Comparison of ENCODE assay signal across 19 cellular contexts in genomic region chr10:109919224-109919623, GRCh38. TPM values are rescaled to one million over a fixed set of nuclear protein-coding genes. Genes with fewer than 3 reads are reported as not detected.
DNase-seq lines count a peak whose midpoint lies in the region; ATAC-seq and TF ChIP-seq lines count a peak whose summit lies in the region.
"Had no signal": no experiment of that assay in that cellular context is flagged by ENCODE, and none has a peak within 500 bp of the region (broad histone marks: within the 10 kb centered on the region; RNA-seq: fewer than 3 reads in every experiment).

No MANE protein-coding gene starts in this region.

- TF ChIP-seq CTCF in natural killer cell (IDR thresholded peaks at IDR 0.05): no peak
- TF ChIP-seq CTCF in endodermal cell (conservative IDR thresholded peaks at IDR 0.05): no peak
- TF ChIP-seq CTCF in Peyer's patch (IDR thresholded peaks at IDR 0.05): no peak

- H3K4me1 ChIP-seq in endodermal cell (ENCODE audit: control insufficient read depth, insufficient read depth, low read length): no peaks in the 10 kb centered on the region
- peaks cover 0 to 51% (median 7%) of the 10 kb centered on the region in 4 donors for H3K4me1 ChIP-seq in Peyer's patch

- H3K27ac ChIP-seq in endodermal cell (ENCODE audit: low read depth, low read length): no peak overlapping the region
- no peak overlapping the region for H3K27ac ChIP-seq in Peyer's patch
- H3K27ac ChIP-seq: SK-N-MC had no signal

- no peaks in the 10 kb centered on the region for H3K9me3 ChIP-seq in endodermal cell (ENCODE audit: control insufficient read depth, low read length)
- H3K9me3 ChIP-seq in Peyer's patch: no peaks in the 10 kb centered on the region

- H3K27me3 ChIP-seq in endodermal cell (ENCODE audit: control insufficient read depth, insufficient read depth, low read length, poor library complexity, severe bottlenecking) (no peaks in the 10 kb centered on the region), Peyer's patch (no peaks in the 10 kb centered on the region)

- no peaks in the 10 kb centered on the region for H3K27me3 Mint-ChIP-seq in natural killer cell treated with Interleukin-12 subunit alpha and Interleukin-12 subunit beta and Interleukin-15 and Interleukin-18, amount 100 ng/mL, for 72 hours
- H3K27me3 Mint-ChIP-seq in natural killer cell (ENCODE audit: low read depth in 2 of 2) (no peaks in the 10 kb centered on the region), endodermal cell (ENCODE audit: insufficient read depth) (peaks cover 10% of the 10 kb centered on the region)
- H3K27me3 Mint-ChIP-seq in activated naive CD8-positive, alpha-beta T cell treated with anti-CD3 and anti-CD28 coated beads, Interleukin-2, amount 50 U/mL, for 24 hours: no peaks in the 10 kb centered on the region
- H3K27me3 Mint-ChIP-seq in stimulated activated naive CD8-positive, alpha-beta T cell treated with anti-CD3 and anti-CD28 coated beads, Interleukin-15, amount 100 ng/mL, for 72 hours: no peaks in the 10 kb centered on the region

- peaks cover 6% of the 10 kb centered on the region for H3K36me3 Mint-ChIP-seq in natural killer cell treated with Interleukin-12 subunit alpha and Interleukin-12 subunit beta and Interleukin-15 and Interleukin-18, amount 100 ng/mL, for 72 hours
- H3K36me3 Mint-ChIP-seq in natural killer cell (no peaks in the 10 kb centered on the region), endodermal cell (ENCODE audit: low read depth) (peaks cover 2% of the 10 kb centered on the region)
- H3K36me3 Mint-ChIP-seq in activated naive CD8-positive, alpha-beta T cell treated with anti-CD3 and anti-CD28 coated beads, Interleukin-2, amount 50 U/mL, for 24 hours (ENCODE audit: low read depth): peaks cover 38% of the 10 kb centered on the region

- H3K27ac Mint-ChIP-seq in natural killer cell treated with Interleukin-12 subunit alpha and Interleukin-12 subunit beta and Interleukin-15 and Interleukin-18, amount 100 ng/mL, for 72 hours: peak overlapping the region; percentile 40 to 94
- H3K27ac Mint-ChIP-seq in natural killer cell (peak overlapping the region in 1 of 2 donors; percentile 89), endodermal cell (no peak overlapping the region)
- H3K27ac Mint-ChIP-seq in activated naive CD8-positive, alpha-beta T cell treated with anti-CD3 and anti-CD28 coated beads, Interleukin-2, amount 50 U/mL, for 24 hours: peak overlapping the region; percentile 35
- H3K27ac Mint-ChIP-seq in stimulated activated naive CD8-positive, alpha-beta T cell treated with anti-CD3 and anti-CD28 coated beads, Interleukin-15, amount 100 ng/mL, for 72 hours: peak overlapping the region; percentile 20 to 57

- no CpG with 5 or more reads among the region's 2 CpGs for WGBS in endodermal cell (ENCODE audit: insufficient coverage in 1 of 2, insufficient read length in 1 of 2), 2 experiments

- H3K9me3 Mint-ChIP-seq in natural killer cell treated with Interleukin-12 subunit alpha and Interleukin-12 subunit beta and Interleukin-15 and Interleukin-18, amount 100 ng/mL, for 72 hours: no peaks in the 10 kb centered on the region
- H3K9me3 Mint-ChIP-seq in natural killer cell (peaks cover 0 to 3% of the 10 kb centered on the region in 2 donors), endodermal cell (no peaks in the 10 kb centered on the region)
- H3K9me3 Mint-ChIP-seq in activated naive CD8-positive, alpha-beta T cell treated with anti-CD3 and anti-CD28 coated beads, Interleukin-2, amount 50 U/mL, for 24 hours: no peaks in the 10 kb centered on the region
- no peaks in the 10 kb centered on the region for H3K9me3 Mint-ChIP-seq in stimulated activated naive CD8-positive, alpha-beta T cell treated with anti-CD3 and anti-CD28 coated beads, Interleukin-15, amount 100 ng/mL, for 72 hours

- peak overlapping the region; percentile 25 for H3K4me3 Mint-ChIP-seq in natural killer cell treated with Interleukin-12 subunit alpha and Interleukin-12 subunit beta and Interleukin-15 and Interleukin-18, amount 100 ng/mL, for 72 hours
- no peak overlapping the region for H3K4me3 Mint-ChIP-seq in natural killer cell
- H3K4me3 Mint-ChIP-seq in activated naive CD8-positive, alpha-beta T cell treated with anti-CD3 and anti-CD28 coated beads, Interleukin-2, amount 50 U/mL, for 24 hours: peak overlapping the region; percentile 45
- H3K4me3 Mint-ChIP-seq in stimulated activated naive CD8-positive, alpha-beta T cell treated with anti-CD3 and anti-CD28 coated beads, Interleukin-15, amount 100 ng/mL, for 72 hours: no peak overlapping the region
- H3K4me3 Mint-ChIP-seq in endodermal cell: no peak overlapping the region

- ATAC-seq in natural killer cell treated with Interleukin-12 subunit alpha and Interleukin-12 subunit beta and Interleukin-15 and Interleukin-18, amount 100 ng/mL, for 72 hours: peak in 1 of 2 donors; percentile 28
- ATAC-seq in natural killer cell (no peak), HG03575 (IDR thresholded peaks at IDR 0.05; ENCODE audit: extremely low read depth, insufficient number of reproducible peaks, low FRiP score, unreplicated experiment) (peak; percentile 29)
- ATAC-seq in activated naive CD8-positive, alpha-beta T cell treated with anti-CD3 and anti-CD28 coated beads, Interleukin-2, amount 50 U/mL, for 24 hours: no peak
- ATAC-seq in stimulated activated naive CD8-positive, alpha-beta T cell treated with anti-CD3 and anti-CD28 coated beads, Interleukin-15, amount 100 ng/mL, for 72 hours: peak; percentile 38
- ATAC-seq: Right ventricle myocardium inferior had no signal

- intact Hi-C loops in natural killer cell (cut with micrococcal nuclease): no loop called here

- H3K4me1 Mint-ChIP-seq in natural killer cell treated with Interleukin-12 subunit alpha and Interleukin-12 subunit beta and Interleukin-15 and Interleukin-18, amount 100 ng/mL, for 72 hours (ENCODE audit: low read depth in 2 of 2): peaks cover 62 to 69% of the 10 kb centered on the region in 2 donors
- H3K4me1 Mint-ChIP-seq in natural killer cell: peaks cover 76 to 77% of the 10 kb centered on the region in 2 donors
- peaks cover 89% of the 10 kb centered on the region for H3K4me1 Mint-ChIP-seq in activated naive CD8-positive, alpha-beta T cell treated with anti-CD3 and anti-CD28 coated beads, Interleukin-2, amount 50 U/mL, for 24 hours
- peaks cover 89% of the 10 kb centered on the region for H3K4me1 Mint-ChIP-seq in stimulated activated naive CD8-positive, alpha-beta T cell treated with anti-CD3 and anti-CD28 coated beads, Interleukin-15, amount 100 ng/mL, for 72 hours
- H3K4me1 Mint-ChIP-seq in endodermal cell: peaks cover 14% of the 10 kb centered on the region

- no peak for DNase-seq in natural killer cell treated with Interleukin-12 subunit alpha and Interleukin-12 subunit beta and Interleukin-15 and Interleukin-18, amount 100 ng/mL, for 72 hours (ENCODE audit: low spot score)
- no peak for DNase-seq in natural killer cell
- DNase-seq in activated naive CD8-positive, alpha-beta T cell treated with anti-CD3 and anti-CD28 coated beads, Interleukin-2, amount 50 U/mL, for 24 hours: no peak
- DNase-seq in stimulated activated naive CD8-positive, alpha-beta T cell treated with anti-CD3 and anti-CD28 coated beads, Interleukin-15, amount 100 ng/mL, for 72 hours: no peak
- no peak for DNase-seq in endodermal cell
- no peak for DNase-seq in NCI-H446 treated with DMSO at 0.1 percent for 48 hours (lab: John Stamatoyannopoulos, UW)
- no peak for DNase-seq in Peyer's patch
- DNase-seq: AML-193; DMS79 treated with DMSO at 0.1 percent for 48 hours; H7; IMR-90; Kasumi-1; NCI-H1436 treated with DMSO at 0.1 percent for 48 hours; NCI-H2081; NCI-H524 treated with DMSO at 0.1 percent for 48 hours; NK-92 treated with Interleukin-12 subunit alpha and Interleukin-12 subunit beta, amount 100 ng/mL, for 24 hours had no signal

- TF ChIP-seq POLR2A in Peyer's patch (IDR thresholded peaks at IDR 0.05): no peak

- H3K4me3 ChIP-seq in endodermal cell (ENCODE audit: low read length): no peak overlapping the region
- H3K4me3 ChIP-seq in Peyer's patch: no peak overlapping the region
- H3K4me3 ChIP-seq: SK-N-MC had no signal

- no peak overlapping the region for H3K9ac ChIP-seq in endodermal cell (ENCODE audit: extremely low read depth, low read length, poor library complexity, severe bottlenecking)

- peaks cover 3% of the 10 kb centered on the region for H3K36me3 ChIP-seq in endodermal cell (ENCODE audit: control insufficient read depth, insufficient read depth, low read length)
- no peaks in the 10 kb centered on the region for H3K36me3 ChIP-seq in Peyer's patch

RNA-seq across cellular contexts. Expression of gene XPNPEP1, which starts 4.1 kb away (rescaled TPM):
- total RNA-seq in natural killer cell treated with Interleukin-12 subunit alpha and Interleukin-12 subunit beta and Interleukin-15 and Interleukin-18, amount 100 ng/mL, for 72 hours: 10 to 100 TPM; 98.8 to 99.9 TPM
- 100 to 1,000 TPM; 102 to 118 (median 106) TPM for total RNA-seq in natural killer cell
- total RNA-seq in endodermal cell: 10 to 100 TPM; 39.2 to 50.2 TPM
- 54.5 TPM for polyA plus RNA-seq in endodermal cell (2013, experiment 1 of 2)
- 51.2 TPM for polyA plus RNA-seq in endodermal cell (2013, experiment 2 of 2)
- 100 to 1,000 TPM; 148 to 295 (median 263) TPM for total RNA-seq in Peyer's patch

Comparison
In these comparisons a context has a peak if more than half of its experiments do, and no peak if none do; other contexts are left out.
1. H3K4me3 Mint-ChIP-seq: peak in natural killer cell treated with Interleukin-12 subunit alpha and Interleukin-12 subunit beta and Interleukin-15 and Interleukin-18, amount 100 ng/mL, for 72 hours (single experiment) and activated naive CD8-positive, alpha-beta T cell treated with anti-CD3 and anti-CD28 coated beads, Interleukin-2, amount 50 U/mL, for 24 hours (single experiment); none in natural killer cell (single experiment), stimulated activated naive CD8-positive, alpha-beta T cell treated with anti-CD3 and anti-CD28 coated beads, Interleukin-15, amount 100 ng/mL, for 72 hours (0 of 2) and endodermal cell (single experiment).
2. ATAC-seq: peak in HG03575 (single experiment) and stimulated activated naive CD8-positive, alpha-beta T cell treated with anti-CD3 and anti-CD28 coated beads, Interleukin-15, amount 100 ng/mL, for 72 hours (single experiment); none in natural killer cell (0 of 3) and activated naive CD8-positive, alpha-beta T cell treated with anti-CD3 and anti-CD28 coated beads, Interleukin-2, amount 50 U/mL, for 24 hours (single experiment).